7 cellular contexts compared by ENCODE assay signal in genomic region chr7:100217934-100218333, GRCh38. TPM values are rescaled to one million over a fixed set of nuclear protein-coding genes. Genes with fewer than 3 reads are reported as not detected.
DNase-seq lines count a peak whose midpoint lies in the region; ATAC-seq and TF ChIP-seq lines count a peak whose summit lies in the region.
"Not testable (repeated sequence)": the region's sequence is repeated elsewhere in the genome, so short reads cannot be mapped to it uniquely, and the experiment has no call there.
"Had no signal": no experiment of that assay in that cellular context is flagged by ENCODE, and none has a peak within 500 bp of the region (broad histone marks: within the 10 kb centered on the region; RNA-seq: fewer than 3 reads in every experiment).

No MANE protein-coding gene starts in this region.

- not testable (repeated sequence) for H3K4me2 ChIP-seq in PC-9

- CTCF ChIA-PET in PC-9 (lab: Charles Lee) = interaction anchor here (1.2 kb wide), 1 partner anchor 40 kb away, joined by 3 read pairs; the partner anchor contains the start of genes GPC2 and STAG3

- not testable (repeated sequence) for H3K4me3 ChIP-seq in PC-9

- H4K20me1 ChIP-seq in PC-9 (ENCODE audit: insufficient read depth) = not testable (repeated sequence)

- POLR2A ChIA-PET in PC-9 (lab: Charles Lee; ENCODE audit: unreplicated experiment) = interaction anchor here (0.6 kb wide), 1 partner anchor 57 kb away, joined by 20 read pairs; no protein-coding TSS in a partner anchor

- ATAC-seq in HG03280 (IDR thresholded peaks at IDR 0.05; ENCODE audit: unreplicated experiment) (peak; percentile 12), left ventricle myocardium superior (peak; percentile 54)

- H3K9me2 ChIP-seq in PC-9 (ENCODE audit: insufficient read depth) = not testable (repeated sequence)

- not testable (repeated sequence) for H3K9me3 ChIP-seq in PC-9 (ENCODE audit: insufficient read depth, low read depth)

- H3F3A ChIP-seq in PC-9 (ENCODE audit: insufficient read depth, low read depth) = not testable (repeated sequence)

- not testable (repeated sequence) for H2AFZ ChIP-seq in PC-9

- H3K27ac ChIP-seq in PC-9 = not testable (repeated sequence)

- H3K27me3 ChIP-seq in PC-9 (ENCODE audit: insufficient read depth, low read depth) = not testable (repeated sequence)

- peak; percentile 48; the same call in 1 of the 2 replicates for TF ChIP-seq CTCF in PC-9 (conservative IDR thresholded peaks at IDR 0.05)

- intact Hi-C loops in PC-9 (cut with micrococcal nuclease; ENCODE audit: unreplicated experiment); left ventricle myocardium superior (cut with micrococcal nuclease): not testable (repeated sequence)

- not testable (repeated sequence) for BruUV-seq in PC-9 (replicated peaks; lab: Mats Ljungman, UMichigan)

- not testable (repeated sequence) for H3K79me2 ChIP-seq in PC-9 (ENCODE audit: low read depth)

- not testable (repeated sequence) for H3K36me3 ChIP-seq in PC-9 (ENCODE audit: low read depth)

- H3K4me1 ChIP-seq in PC-9 (replicated peaks; ENCODE audit: insufficient read depth) = peaks cover 11% of the 10 kb centered on the region

- peak; percentile 59 for DNase-seq in EH (ENCODE audit: low read depth)
- peak in 1 of 2 experiments; percentile 82 for DNase-seq in PC-9
- DNase-seq in activated gamma-delta T cell treated with anti-CD3 and anti-CD28 coated beads, Interleukin-2, amount 50 U/mL, for 16 hours (ENCODE audit: low read depth) = peak; percentile 75
- DNase-seq in left ventricle myocardium superior = peak; percentile 91
- peak; percentile 52 to 84 (median 77) for DNase-seq in stimulated activated CD4-positive, alpha-beta T cell treated with anti-CD3 and anti-CD28 coated beads, TNF-alpha, amount 100 ng/mL, for 24 hours (ENCODE audit: low read depth in 3 of 3)

RNA-seq across cellular contexts. Expression of gene PVRIG, which starts 1.8 kb away (rescaled TPM):
- total RNA-seq in PC-9 (2021) (0.95 and 1.1 TPM in 2 replicates), left ventricle myocardium superior (not detected)
- total RNA-seq: SJCRH30 had no signal

RNA-seq across cellular contexts. Expression of gene STAG3, which starts 40.2 kb away (rescaled TPM):
- 0.83 and 1.4 TPM in 2 replicates for total RNA-seq in PC-9 (2021)
- total RNA-seq in left ventricle myocardium superior = 0.74 TPM

RNA-seq across cellular contexts. Expression of gene GPC2, which starts 40.8 kb away (rescaled TPM):
- total RNA-seq in PC-9 (2021) = 4.5 and 10.0 TPM in 2 replicates
- 0.35 TPM for total RNA-seq in left ventricle myocardium superior

RNA-seq across cellular contexts. Expression of gene GAL3ST4, which starts 49.5 kb away (rescaled TPM):
- total RNA-seq in PC-9 (2021) (1.4 and 2.7 TPM in 2 replicates), left ventricle myocardium superior (2.0 TPM)

RNA-seq across cellular contexts. Expression of gene TRAPPC14, which starts 59.4 kb away (rescaled TPM):
- total RNA-seq in PC-9 (2021) (20.5 and 23.4 TPM in 2 replicates), left ventricle myocardium superior (6.8 TPM)
